2 cellular contexts compared by ENCODE assay signal in the genomic region with DNA sequence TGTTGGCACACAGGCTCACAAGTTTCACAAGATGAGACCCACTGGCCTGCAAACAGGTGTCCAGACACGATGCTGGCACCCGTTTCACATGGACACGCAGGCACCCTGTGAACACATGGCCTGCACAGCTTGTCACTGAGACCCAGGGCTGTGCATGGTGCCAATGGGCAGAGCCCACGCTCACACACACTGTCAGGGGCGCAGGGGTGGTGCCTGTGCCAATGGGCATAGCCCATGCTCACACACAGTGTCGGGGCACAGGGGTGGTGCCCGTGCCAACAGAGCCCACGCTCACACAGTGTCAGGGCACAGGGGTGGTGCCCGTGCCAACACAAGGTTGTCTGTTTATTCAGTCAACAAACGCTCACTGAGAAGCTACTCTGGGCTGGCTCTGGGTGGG.
TF ChIP-seq lines count a peak whose summit lies in the region.

No MANE protein-coding gene starts in this region.

TF ChIP-seq in HepG2, 621 proteins besides CTCF, POLR2A, EP300 and RAD21:
- peak; percentile 87 for TF ChIP-seq HNRNPL (IDR thresholded peaks at IDR 0.05; ENCODE audit: low read depth, low read length)
- TF ChIP-seq ZMYM2 (CRISPR knock-in tag; IDR thresholded peaks at IDR 0.05), result no peak
- peak; percentile 47 for TF ChIP-seq RBM22 (optimal IDR thresholded peaks at IDR 0.05; ENCODE audit: low read length)
- no peak for TF ChIP-seq EZH2 (conservative IDR thresholded peaks at IDR 0.05; ENCODE audit: low read depth, low read length)
- TF ChIP-seq TOPORS (CRISPR knock-in tag; IDR thresholded peaks at IDR 0.05), result no peak
- 0 out of 2 replicates have a peak, but pooled peaks have one; percentile 25 for TF ChIP-seq AKAP8 (CRISPR knock-in tag; IDR thresholded peaks at IDR 0.05)
- no peak for TF ChIP-seq ZNF543 (CRISPR knock-in tag; IDR thresholded peaks at IDR 0.05)
- TF ChIP-seq, protein P1, sequence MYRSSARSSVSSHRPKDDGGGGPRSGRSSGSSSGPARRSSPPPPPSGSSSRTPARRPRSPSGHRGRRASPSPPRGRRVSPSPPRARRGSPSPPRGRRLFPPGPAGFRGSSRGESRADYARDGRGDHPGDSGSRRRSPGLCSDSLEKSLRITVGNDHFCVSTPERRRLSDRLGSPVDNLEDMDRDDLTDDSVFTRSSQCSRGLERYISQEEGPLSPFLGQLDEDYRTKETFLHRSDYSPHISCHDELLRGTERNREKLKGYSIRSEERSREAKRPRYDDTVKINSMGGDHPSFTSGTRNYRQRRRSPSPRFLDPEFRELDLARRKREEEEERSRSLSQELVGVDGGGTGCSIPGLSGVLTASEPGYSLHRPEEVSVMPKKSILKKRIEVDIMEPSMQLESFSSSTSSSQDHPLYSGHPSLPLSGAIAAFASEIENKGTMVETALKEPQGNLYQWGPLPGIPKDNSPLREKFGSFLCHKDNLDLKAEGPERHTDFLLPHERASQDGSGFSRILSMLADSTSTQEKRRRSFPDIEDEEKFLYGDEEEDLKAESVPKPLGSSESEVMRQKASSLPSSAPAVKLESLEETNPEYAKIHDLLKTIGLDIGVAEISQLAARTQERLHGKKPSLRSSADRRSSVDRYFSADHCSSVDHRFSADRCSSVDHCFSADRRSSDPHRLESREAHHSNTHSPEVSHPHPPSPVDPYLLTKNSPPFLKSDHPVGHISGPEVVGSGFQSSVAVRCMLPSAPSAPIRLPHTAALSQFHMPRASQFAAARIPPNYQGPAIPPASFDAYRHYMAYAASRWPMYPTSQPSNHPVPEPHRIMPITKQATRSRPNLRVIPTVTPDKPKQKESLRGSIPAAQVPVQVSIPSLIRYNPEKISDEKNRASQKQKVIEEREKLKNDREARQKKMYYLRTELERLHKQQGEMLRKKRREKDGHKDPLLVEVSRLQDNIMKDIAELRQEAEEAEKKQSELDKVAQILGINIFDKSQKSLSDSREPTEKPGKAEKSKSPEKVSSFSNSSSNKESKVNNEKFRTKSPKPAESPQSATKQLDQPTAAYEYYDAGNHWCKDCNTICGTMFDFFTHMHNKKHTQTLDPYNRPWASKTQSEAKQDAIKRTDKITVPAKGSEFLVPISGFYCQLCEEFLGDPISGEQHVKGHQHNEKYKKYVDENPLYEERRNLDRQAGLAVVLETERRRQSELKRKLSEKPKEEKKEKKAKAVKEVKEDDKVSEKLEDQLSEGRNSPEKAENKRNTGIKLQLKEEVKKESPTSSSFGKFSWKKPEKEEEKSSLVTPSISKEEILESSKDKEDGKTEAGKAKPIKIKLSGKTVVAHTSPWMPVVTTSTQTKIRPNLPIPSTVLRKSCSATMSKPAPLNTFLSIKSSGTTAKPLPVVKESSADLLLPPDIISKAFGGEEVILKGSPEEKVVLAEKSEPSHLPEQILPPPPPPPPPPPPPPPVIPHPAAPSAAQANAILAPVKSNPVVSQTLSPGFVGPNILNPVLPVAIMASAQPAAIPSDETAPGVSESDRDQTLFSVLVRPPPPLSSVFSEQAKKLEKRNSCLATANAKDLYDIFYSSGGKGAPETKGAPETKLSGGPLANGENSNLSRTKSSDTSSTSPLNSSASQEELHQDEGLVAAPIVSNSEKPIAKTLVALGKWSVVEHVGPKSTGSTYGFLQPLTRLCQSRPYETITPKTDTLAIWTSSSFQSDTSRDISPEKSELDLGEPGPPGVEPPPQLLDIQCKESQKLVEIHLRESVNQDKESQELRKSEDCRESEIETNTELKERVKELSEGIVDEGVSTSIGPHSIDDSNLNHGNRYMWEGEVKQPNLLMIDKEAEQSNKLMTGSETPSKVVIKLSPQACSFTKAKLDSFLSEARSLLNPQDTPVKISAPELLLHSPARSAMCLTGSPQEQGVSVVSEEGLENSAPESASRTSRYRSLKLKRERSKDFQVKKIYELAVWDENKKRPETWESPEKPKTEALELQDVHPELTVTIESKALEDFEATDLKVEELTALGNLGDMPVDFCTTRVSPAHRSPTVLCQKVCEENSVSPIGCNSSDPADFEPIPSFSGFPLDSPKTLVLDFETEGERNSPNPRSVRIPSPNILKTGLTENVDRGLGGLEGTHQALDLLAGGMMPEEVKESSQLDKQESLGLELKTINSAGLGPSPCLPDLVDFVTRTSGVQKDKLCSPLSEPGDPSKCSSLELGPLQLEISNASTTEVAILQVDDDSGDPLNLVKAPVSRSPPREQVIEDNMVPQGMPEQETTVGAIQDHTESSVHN (CRISPR knock-in tag; IDR thresholded peaks at IDR 0.05), result no peak

TF ChIP-seq in H1, 55 proteins besides CTCF, POLR2A, EP300 and RAD21:
- TF ChIP-seq CEBPB (IDR thresholded peaks at IDR 0.05; ENCODE audit: low read depth, low read length), result no peak
- TF ChIP-seq RFX5 (IDR thresholded peaks at IDR 0.05; ENCODE audit: borderline replicate concordance, low read depth, low read length), result no peak
- TF ChIP-seq RXRA (IDR thresholded peaks at IDR 0.05; ENCODE audit: insufficient read depth, low read depth, low read length), result no peak
- TF ChIP-seq TAF7 (optimal IDR thresholded peaks at IDR 0.05; ENCODE audit: borderline replicate concordance, low read depth, low read length), result no peak
- TF ChIP-seq TBP (IDR thresholded peaks at IDR 0.05; ENCODE audit: low read depth, low read length), result no peak
- TF ChIP-seq CHD2 (IDR thresholded peaks at IDR 0.05; ENCODE audit: low read length), result no peak
- TF ChIP-seq NANOG (IDR thresholded peaks at IDR 0.05; ENCODE audit: insufficient read depth, low read depth, low read length, poor library complexity, severe bottlenecking), result no peak
- no peak for TF ChIP-seq ASH2L (IDR thresholded peaks at IDR 0.05; ENCODE audit: low read length)
- no peak for TF ChIP-seq SP1 (IDR thresholded peaks at IDR 0.05; ENCODE audit: low read depth, low read length)
- no peak for TF ChIP-seq POLR2AphosphoS5 (IDR thresholded peaks at IDR 0.05; ENCODE audit: low read depth, low read length)
